ENCODE assay signal across 8 cellular contexts in the genomic region with DNA sequence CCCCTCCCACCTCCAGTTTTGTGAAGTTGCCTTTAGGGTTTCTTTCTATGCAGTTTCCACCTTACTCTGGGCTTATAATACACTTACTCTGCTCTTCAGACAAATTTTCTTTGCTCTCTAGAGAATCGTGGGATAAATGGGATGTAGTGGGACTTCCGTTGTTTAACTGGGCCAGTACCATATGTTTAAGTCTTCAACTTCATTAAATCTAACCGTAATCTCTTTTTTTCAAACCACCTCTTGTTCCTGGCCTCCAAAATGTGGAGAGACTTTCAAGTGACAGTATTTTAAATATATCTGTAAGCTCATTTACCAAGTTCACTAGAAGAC. TPM values are rescaled to one million over a fixed set of nuclear protein-coding genes. Genes with fewer than 3 reads are reported as not detected.
DNase-seq lines count a peak whose midpoint lies in the region; ATAC-seq and TF ChIP-seq lines count a peak whose summit lies in the region.

No MANE protein-coding gene starts in this region.

- no peaks in the 10 kb centered on the region for H3K27me3 Mint-ChIP-seq in CD4-positive, alpha-beta memory T cell
- H3K27me3 Mint-ChIP-seq in nephron progenitor cell (ENCODE audit: low read depth, poor library complexity): no peaks in the 10 kb centered on the region

- peak overlapping the region; percentile 88 for H3K9ac ChIP-seq in MM.1S (ENCODE audit: low read length)

- peak overlapping the region; percentile 88 to 97 (median 94) for H3K27ac Mint-ChIP-seq in CD4-positive, alpha-beta memory T cell
- H3K27ac Mint-ChIP-seq in nephron progenitor cell: peak overlapping the region; percentile 97

- peaks cover 0 to 14% of the 10 kb centered on the region in 2 donors for H3K36me3 Mint-ChIP-seq in CD4-positive, alpha-beta memory T cell
- peaks cover 18% of the 10 kb centered on the region for H3K36me3 Mint-ChIP-seq in nephron progenitor cell (ENCODE audit: low read depth)

- TF ChIP-seq CTCF in MM.1S (IDR thresholded peaks at IDR 0.05; ENCODE audit: low read length) (no peak), nephron progenitor cell (IDR thresholded peaks at IDR 0.05) (no peak)

- H4K20me1 ChIP-seq in MM.1S (ENCODE audit: insufficient read depth, low read length): peaks cover 14% of the 10 kb centered on the region; the same call in 1 of the 2 replicates

- peaks cover 56% of the 10 kb centered on the region for H3K79me2 ChIP-seq in MM.1S (ENCODE audit: low read length)

- intact Hi-C loops in CD4-positive, alpha-beta memory T cell (cut with micrococcal nuclease): loop anchor here (5.0 kb wide), 1 partner anchor 755 kb away; the partner anchor contains the start of gene MBNL2

- CTCF ChIA-PET in CD4-positive, alpha-beta memory T cell (lab: Charles Lee; ENCODE audit: partially characterized antibody): no interaction called here

- H3K36me3 ChIP-seq in CD4-positive, alpha-beta memory T cell (ENCODE audit: insufficient read depth, low read length): no peaks in the 10 kb centered on the region
- H3K36me3 ChIP-seq in MM.1S (replicated peaks; ENCODE audit: insufficient read depth, low read length): no peaks in the 10 kb centered on the region

- H3K4me1 Mint-ChIP-seq in CD4-positive, alpha-beta memory T cell: peaks cover 31 to 48% (median 40%) of the 10 kb centered on the region in 4 donors
- H3K4me1 Mint-ChIP-seq in nephron progenitor cell: peaks cover 49% of the 10 kb centered on the region

- H3K27ac ChIP-seq in CD4-positive, alpha-beta memory T cell (ENCODE audit: low read depth, low read length): peak overlapping the region; percentile 58
- H3K27ac ChIP-seq in MM.1S (ENCODE audit: low read length): peak overlapping the region; percentile 58; the same call in 1 of the 2 replicates

- no peaks in the 10 kb centered on the region for H3K9me2 ChIP-seq in MM.1S (replicated peaks; ENCODE audit: insufficient read depth, low read length)

- ATAC-seq in HG02885 (IDR thresholded peaks at IDR 0.05; ENCODE audit: poor library complexity, unreplicated experiment): no peak

- H3K4me3 ChIP-seq in CD4-positive, alpha-beta memory T cell (ENCODE audit: low read length in 2 of 2): peak overlapping the region; percentile 24 to 70
- peak overlapping the region; percentile 91 for H3K4me3 ChIP-seq in MM.1S (ENCODE audit: low read length)

- H3K4me1 ChIP-seq in CD4-positive, alpha-beta memory T cell (ENCODE audit: insufficient read depth, low read length): peaks cover 31% of the 10 kb centered on the region
- peaks cover 9% of the 10 kb centered on the region; the same call in 1 of the 2 replicates for H3K4me1 ChIP-seq in MM.1S (ENCODE audit: low read length)

- no peaks in the 10 kb centered on the region for H3K9me3 Mint-ChIP-seq in CD4-positive, alpha-beta memory T cell
- H3K9me3 Mint-ChIP-seq in nephron progenitor cell: no peaks in the 10 kb centered on the region

- no peaks in the 10 kb centered on the region for H3K9me3 ChIP-seq in CD4-positive, alpha-beta memory T cell (ENCODE audit: control insufficient read depth in 1 of 2, low read length in 2 of 2)
- H3K9me3 ChIP-seq in MM.1S (replicated peaks; ENCODE audit: insufficient read depth, low read length): no peaks in the 10 kb centered on the region

- DNase-seq in CD4-positive, alpha-beta memory T cell: no peak
- DNase-seq in MM.1S (no peak), dermis blood vessel endothelial cell (peak; percentile 20), nephron progenitor cell (no peak), DMS 273 (lab: John Stamatoyannopoulos, UW; ENCODE audit: unreplicated experiment) (no peak), GM19240 (ENCODE audit: insufficient read length, low spot score) (no peak)
- DNase-seq in stimulated activated naive CD4-positive, alpha-beta T cell treated with Interleukin-2 at 50 U/mL for 16 hours (lab: John Stamatoyannopoulos, UW): no peak

- no peaks in the 10 kb centered on the region for H3K27me3 ChIP-seq in CD4-positive, alpha-beta memory T cell (ENCODE audit: insufficient read depth, low read length)
- no peaks in the 10 kb centered on the region for H3K27me3 ChIP-seq in MM.1S (replicated peaks; ENCODE audit: insufficient read depth, low read length)

- H3K4me3 Mint-ChIP-seq in CD4-positive, alpha-beta memory T cell: peak overlapping the region; percentile 90 to 99 (median 94)
- peak overlapping the region; percentile 94 for H3K4me3 Mint-ChIP-seq in nephron progenitor cell

- POLR2A ChIA-PET in CD4-positive, alpha-beta memory T cell (lab: Charles Lee; ENCODE audit: partially characterized antibody): no interaction called here

- peak overlapping the region; percentile 85 for H3K4me2 ChIP-seq in MM.1S (ENCODE audit: low read depth, low read length)

- H2AFZ ChIP-seq in MM.1S (ENCODE audit: low read length): peak overlapping the region; percentile 76

- H3F3A ChIP-seq in MM.1S (ENCODE audit: insufficient read depth, low read length): peaks cover 9% of the 10 kb centered on the region

RNA-seq across cellular contexts. Expression of gene IPO5, which starts 23.9 kb away (rescaled TPM):
- 10 to 100 TPM; 77.6 to 78.7 TPM for total RNA-seq in CD4-positive, alpha-beta memory T cell
- polyA plus RNA-seq in CD4-positive, alpha-beta memory T cell: 10 to 100 TPM; 32.8 to 38.9 TPM
- 130 and 228 TPM in 2 replicates for total RNA-seq in dermis blood vessel endothelial cell
